In the genomic region with DNA sequence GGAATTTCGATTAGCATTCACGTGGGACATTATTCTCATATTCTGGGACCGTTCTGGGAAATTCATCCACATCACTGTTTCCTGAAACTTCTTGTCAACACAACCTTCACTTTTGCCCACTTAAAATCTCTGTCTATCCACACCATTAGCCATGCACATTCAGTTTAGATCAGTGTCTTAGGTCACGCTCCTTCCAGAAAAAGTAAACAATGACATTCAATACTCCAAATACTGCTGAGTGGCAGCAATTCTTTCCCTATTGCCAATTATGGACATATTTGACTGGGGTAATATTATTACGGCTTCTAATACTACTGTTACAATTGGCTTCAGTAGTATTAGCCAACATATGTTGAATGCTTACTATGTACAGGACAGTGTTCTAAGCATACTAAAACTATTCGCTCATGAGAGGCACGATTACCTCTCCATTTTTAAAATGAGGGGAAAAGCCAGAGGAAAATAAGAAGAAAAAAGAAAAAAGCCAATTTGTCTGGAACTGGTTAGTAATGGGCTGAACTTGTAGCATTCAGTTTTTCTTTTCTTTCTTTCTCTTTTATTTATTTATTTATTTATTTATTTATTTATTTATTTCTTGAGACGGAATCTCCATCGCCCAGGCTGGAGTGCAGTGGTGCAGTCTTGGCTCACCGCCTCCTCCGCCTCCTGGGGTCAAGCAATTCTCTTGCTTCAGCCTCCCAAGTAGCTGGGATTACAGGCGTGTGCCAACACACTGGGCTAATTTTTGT, we compare ENCODE assay signal across 18 cellular contexts. TPM values are rescaled to one million over a fixed set of nuclear protein-coding genes. Genes with fewer than 3 reads are reported as not detected.
"Had no signal": no experiment of that assay in that cellular context is flagged by ENCODE, and none has a peak within 500 bp of the region (broad histone marks: within the 10 kb centered on the region; RNA-seq: fewer than 3 reads in every experiment).

No MANE protein-coding gene starts in this region.

- ATAC-seq: activated T-cell treated with anti-CD3 and anti-CD28 coated beads, Interleukin-2, amount 50 U/mL, for 4 hours; gastrocnemius medialis had no signal

- FAIRE-seq: endometrium, keratinocyte had no signal

- DNase-seq: activated CD4-positive, alpha-beta T cell treated with anti-CD3 and anti-CD28 coated beads, Interleukin-2, amount 50 U/mL, for 1 hour; activated CD4-positive, CD25-positive, alpha-beta regulatory T cell treated with anti-CD3 and anti-CD28 coated beads, Interleukin-2, amount 50 U/mL, for 72 hours; activated CD8-positive, alpha-beta memory T cell treated with anti-CD3 and anti-CD28 coated beads, Interleukin-2, amount 50 U/mL, for 4 hours; activated T-cell treated with anti-CD3 and anti-CD28 coated beads, Interleukin-2, amount 50 U/mL, for 4 hours; erythroblast; gastrocnemius medialis; head of caudate nucleus; left lung; midbrain; occipital lobe; transverse colon had no signal

RNA-seq across cellular contexts. Expression of a gene that starts 32.0 kb away (rescaled TPM):
- total RNA-seq: occipital lobe, skeletal muscle tissue had no signal

RNA-seq across cellular contexts. Expression of a gene that starts 37.4 kb away (rescaled TPM):
- total RNA-seq: ascending aorta, lung microvascular endothelial cell, myocyte, progenitor cell of endocrine pancreas, skeletal muscle tissue had no signal
